Comparison of ENCODE assay signal across 9 cellular contexts in the genomic region with DNA sequence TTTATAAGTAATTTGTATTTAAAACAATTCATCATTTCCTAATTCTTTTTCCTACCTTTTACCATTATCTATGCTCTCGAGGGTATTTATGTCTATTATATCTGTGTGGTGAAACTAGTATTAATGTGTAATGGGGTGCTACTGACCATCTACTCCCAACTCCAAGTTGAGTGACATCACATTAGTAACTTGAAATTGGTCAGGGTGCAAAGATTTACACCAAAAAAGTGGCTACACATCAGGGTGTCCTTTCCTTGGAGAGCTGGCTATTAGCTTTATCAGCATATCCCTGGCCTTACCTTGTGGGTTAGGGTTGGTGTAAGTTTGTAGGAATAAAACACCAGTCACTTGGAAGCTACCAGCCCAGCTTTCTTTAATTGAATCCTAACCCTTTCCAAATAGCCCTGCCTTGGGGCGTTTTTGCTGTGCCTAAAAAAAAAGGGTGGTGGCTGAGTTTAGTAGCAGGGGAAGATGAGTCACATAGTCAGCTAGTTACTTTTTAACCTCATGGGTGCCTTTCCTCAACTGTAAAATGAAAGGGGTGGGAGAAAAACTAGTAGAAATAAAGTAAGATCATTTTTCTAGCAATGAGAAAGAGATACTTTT. TPM values are rescaled to one million over a fixed set of nuclear protein-coding genes. Genes with fewer than 3 reads are reported as not detected.
DNase-seq lines count a peak whose midpoint lies in the region; ATAC-seq and TF ChIP-seq lines count a peak whose summit lies in the region.
"Had no signal": no experiment of that assay in that cellular context is flagged by ENCODE, and none has a peak within 500 bp of the region (broad histone marks: within the 10 kb centered on the region; RNA-seq: fewer than 3 reads in every experiment).

No MANE protein-coding gene starts in this region.

- H3K4me1 ChIP-seq in PC-3 (ENCODE audit: insufficient read depth, low read length) (peaks cover 15% of the 10 kb centered on the region), skeletal muscle satellite cell (ENCODE audit: control insufficient read depth, insufficient read depth, low read length) (peaks cover 16% of the 10 kb centered on the region)

- H3K9me3 ChIP-seq in PC-3 (ENCODE audit: low read length) (no peaks in the 10 kb centered on the region), skeletal muscle satellite cell (replicated peaks; ENCODE audit: low read length) (no peaks in the 10 kb centered on the region)
- H3K9me3 ChIP-seq: upper lobe of left lung had no signal

- H3K9ac ChIP-seq in PC-3 (ENCODE audit: low read length) (peak overlapping the region; percentile 63), skeletal muscle satellite cell (ENCODE audit: low read depth, low read length) (peak overlapping the region; percentile 49)

- no peak for TF ChIP-seq CTCF in PC-3 (conservative IDR thresholded peaks at IDR 0.05; ENCODE audit: low read depth, low read length)
- no peak for TF ChIP-seq CTCF in fibroblast of mammary gland (conservative IDR thresholded peaks at IDR 0.05; ENCODE audit: control insufficient read depth, insufficient read depth, low read depth, low read length)

- CTCF ChIA-PET in PC-3 (lab: Charles Lee), result interaction anchor here (0.6 to 1.6 kb wide), 4 partner anchors 15 to 183 kb away, joined by 3 to 28 read pairs (median 4); no protein-coding TSS in a partner anchor

- intact Hi-C loops in PC-3 (cut with micrococcal nuclease), result loop anchor here (1.0 to 2.0 kb wide), 2 partner anchors 13 to 14 kb away; partner anchors contain the start of gene ANXA4

- no peaks in the 10 kb centered on the region for H3F3A ChIP-seq in PC-3 (ENCODE audit: low read length, unreplicated experiment)

- peaks cover 44% of the 10 kb centered on the region for H3K79me2 ChIP-seq in PC-3 (ENCODE audit: low read length)

- no peaks in the 10 kb centered on the region for H4K20me1 ChIP-seq in PC-3 (ENCODE audit: low read length)

- H3K36me3 ChIP-seq in PC-3 (ENCODE audit: low read depth, low read length) (no peaks in the 10 kb centered on the region), skeletal muscle satellite cell (ENCODE audit: insufficient read depth, low read length) (peaks cover 12% of the 10 kb centered on the region)

- no peak overlapping the region for H2AFZ ChIP-seq in PC-3 (ENCODE audit: low read length)

- ATAC-seq in GM21423 (IDR thresholded peaks at IDR 0.05; ENCODE audit: unreplicated experiment), result peak; percentile 64
- peak; percentile 98 for ATAC-seq in PC-3
- no peak for ATAC-seq in HG03460 (IDR thresholded peaks at IDR 0.05; ENCODE audit: unreplicated experiment)

- BruUV-seq in PC-3 (replicated peaks; lab: Mats Ljungman, UMichigan), result no TSS peak

- H3K4me2 ChIP-seq in PC-3 (ENCODE audit: low read length) (peak overlapping the region; percentile 85), skeletal muscle satellite cell (ENCODE audit: low read length) (peak overlapping the region; percentile 75)

- no peaks in the 10 kb centered on the region for H3K9me2 ChIP-seq in PC-3 (replicated peaks; ENCODE audit: low read length)

- DNase-seq in PC-3, result peak; percentile 97
- DNase-seq in fibroblast of mammary gland (ENCODE audit: low read depth), result peak; percentile 79
- no peak for DNase-seq in NCI-H1417 (lab: John Stamatoyannopoulos, UW)
- DNase-seq in activated CD8-positive, alpha-beta memory T cell treated with anti-CD3 and anti-CD28 coated beads, Interleukin-2, amount 50 U/mL, for 48 hours, result no peak
- no peak for DNase-seq in activated T-cell treated with anti-CD3 and anti-CD28 coated beads, Interleukin-2, amount 50 U/mL, for 48 hours
- DNase-seq: upper lobe of left lung had no signal

- H3K27me3 ChIP-seq in PC-3 (ENCODE audit: low read length) (no peaks in the 10 kb centered on the region), skeletal muscle satellite cell (ENCODE audit: control insufficient read depth, insufficient read depth, low read length) (no peaks in the 10 kb centered on the region)
- H3K27me3 ChIP-seq: upper lobe of left lung had no signal

- H3K27ac ChIP-seq in PC-3 (ENCODE audit: low read length), result peak overlapping the region; percentile 83

- POLR2A ChIA-PET in PC-3 (lab: Charles Lee; ENCODE audit: unreplicated experiment), result interaction anchor here (0.5 to 0.8 kb wide), 6 partner anchors 14 to 1388 kb away, joined by 3 to 9 read pairs (median 4); partner anchors contain the start of gene ANXA4

- H3K4me3 ChIP-seq in PC-3 (ENCODE audit: low read length), result peak overlapping the region; percentile 47
- no peak overlapping the region for H3K4me3 ChIP-seq in fibroblast of mammary gland (ENCODE audit: control insufficient read depth, low read depth, low read length)
- peak overlapping the region; percentile 53 for H3K4me3 ChIP-seq in skeletal muscle satellite cell (ENCODE audit: low read length)
- H3K4me3 ChIP-seq: upper lobe of left lung had no signal

RNA-seq across cellular contexts. Expression of gene ANXA4, which starts 14.0 kb away (rescaled TPM):
- total RNA-seq in PC-3 (2014; rRNA removed), result 43.3 and 51.1 TPM in 2 replicates
- 27.4 and 28.2 TPM in 2 replicates for total RNA-seq in skeletal muscle satellite cell (2012; rRNA removed)

Comparison
In these comparisons a context has a peak if more than half of its experiments do, and no peak if none do; other contexts are left out.
1. DNase-seq: peak in PC-3 (single experiment) and fibroblast of mammary gland (single experiment); none in NCI-H1417 (0 of 3), activated CD8-positive, alpha-beta memory T cell treated with anti-CD3 and anti-CD28 coated beads, Interleukin-2, amount 50 U/mL, for 48 hours (single experiment) and activated T-cell treated with anti-CD3 and anti-CD28 coated beads, Interleukin-2, amount 50 U/mL, for 48 hours (0 of 2).